In the genomic region with DNA sequence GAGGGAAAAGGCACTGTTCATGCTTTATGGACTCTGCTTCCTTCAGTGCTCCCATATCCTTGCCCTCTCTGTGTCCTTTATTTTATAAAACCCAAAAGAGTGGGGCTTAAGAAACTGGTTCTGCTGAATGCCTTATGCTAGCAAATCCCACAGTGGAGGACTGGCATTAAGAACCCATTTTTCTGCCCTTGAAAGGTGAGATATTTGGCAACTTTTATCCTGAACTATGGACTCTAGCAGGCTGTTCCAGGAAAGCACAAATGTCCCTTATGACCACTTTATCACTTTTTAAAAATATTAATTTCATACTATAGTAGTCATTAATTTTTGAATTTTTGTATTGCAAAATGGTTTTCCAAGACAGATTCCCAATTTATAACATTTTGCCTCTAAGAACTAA, we compare ENCODE assay signal across 27 cellular contexts.
"Had no signal": no experiment of that assay in that cellular context is flagged by ENCODE, and none has a peak within 500 bp of the region (broad histone marks: within the 10 kb centered on the region; RNA-seq: fewer than 3 reads in every experiment).

No MANE protein-coding gene starts in this region.

- H3K27me3 ChIP-seq: body of pancreas, dorsolateral prefrontal cortex had no signal

- H3K4me1 Mint-ChIP-seq: activated CD4-positive, alpha-beta T cell treated with anti-CD3 and anti-CD28 coated beads for 36 hours; activated CD4-positive, alpha-beta T cell treated with anti-CD3 and anti-CD28 coated beads, Interleukin-2, amount 10 ng/mL, durations not matched to agents 24 days and 14 days; activated CD8-positive, alpha-beta memory T cell treated with anti-CD3 and anti-CD28 coated beads, Interleukin-2, amount 10 ng/mL, durations not matched to agents 7 days and 5 days; activated naive CD4-positive, alpha-beta T cell treated with anti-CD3 and anti-CD28 coated beads, Interleukin-2, amount 10 ng/mL, durations not matched to agents 7 days and 5 days; activated naive CD8-positive, alpha-beta T cell treated with anti-CD3 and anti-CD28 coated beads, Interleukin-2, amount 10 ng/mL, durations not matched to agents 7 days and 5 days; endodermal cell had no signal

- H3K9me3 ChIP-seq: body of pancreas had no signal

- DNase-seq: activated CD4-positive, alpha-beta memory T cell treated with anti-CD3 and anti-CD28 coated beads for 36 hours; activated CD4-positive, alpha-beta T cell treated with anti-CD3 and anti-CD28 coated beads for 36 hours; activated CD4-positive, alpha-beta T cell treated with anti-CD3 and anti-CD28 coated beads, Interleukin-2, amount 10 ng/mL, durations not matched to agents 24 days and 14 days; activated CD4-positive, CD25-positive, alpha-beta regulatory T cell; activated CD4-positive, CD25-positive, alpha-beta regulatory T cell treated with anti-CD3 and anti-CD28 coated beads, Interleukin-2, amount 50 U/mL, for 72 hours; activated CD8-positive, alpha-beta memory T cell treated with anti-CD3 and anti-CD28 coated beads, Interleukin-2, amount 10 ng/mL, durations not matched to agents 7 days and 5 days; activated CD8-positive, alpha-beta memory T cell treated with anti-CD3 and anti-CD28 coated beads, Interleukin-2, amount 50 U/mL, for 4 hours; activated CD8-positive, alpha-beta T cell treated with anti-CD3 and anti-CD28 coated beads, Interleukin-2, amount 10 ng/mL, durations not matched to agents 7 days and 5 days; activated gamma-delta T cell; activated naive CD4-positive, alpha-beta T cell; activated naive CD4-positive, alpha-beta T cell treated with anti-CD3 and anti-CD28 coated beads, Interleukin-2, amount 10 ng/mL, durations not matched to agents 7 days and 5 days; activated naive CD8-positive, alpha-beta T cell treated with anti-CD3 and anti-CD28 coated beads, Interleukin-2, amount 10 ng/mL, durations not matched to agents 7 days and 5 days; activated T-cell treated with anti-CD3 and anti-CD28 coated beads, Interleukin-2, amount 50 U/mL, for 1 hour; activated T-cell treated with anti-CD3 and anti-CD28 coated beads, Interleukin-2, amount 50 U/mL, for 72 hours; amniotic stem cell; anterior cingulate cortex; body of pancreas; caudate nucleus; dorsolateral prefrontal cortex; effector memory CD4-positive, alpha-beta T cell; endodermal cell; foreskin fibroblast; T-helper 2 cell had no signal

- H3K4me3 ChIP-seq: body of pancreas, coronary artery, dorsolateral prefrontal cortex had no signal

- ATAC-seq: activated CD4-positive, alpha-beta T cell treated with anti-CD3 and anti-CD28 coated beads for 36 hours; activated CD8-positive, alpha-beta memory T cell treated with anti-CD3 and anti-CD28 coated beads, Interleukin-2, amount 10 ng/mL, durations not matched to agents 7 days and 5 days; activated CD8-positive, alpha-beta T cell treated with anti-CD3 and anti-CD28 coated beads, Interleukin-2, amount 10 ng/mL, durations not matched to agents 7 days and 5 days; activated naive CD4-positive, alpha-beta T cell treated with anti-CD3 and anti-CD28 coated beads, Interleukin-2, amount 50 U/mL, for 72 hours; activated T-cell treated with anti-CD3 and anti-CD28 coated beads, Interleukin-2, amount 50 U/mL, for 72 hours; body of pancreas; esophagus mucosa had no signal

- H3K4me1 ChIP-seq: body of pancreas had no signal

- H3K4me3 Mint-ChIP-seq: activated CD4-positive, alpha-beta memory T cell treated with anti-CD3 and anti-CD28 coated beads for 36 hours; activated CD4-positive, alpha-beta T cell treated with anti-CD3 and anti-CD28 coated beads for 36 hours; activated CD4-positive, alpha-beta T cell treated with anti-CD3 and anti-CD28 coated beads, Interleukin-2, amount 10 ng/mL, durations not matched to agents 24 days and 14 days; activated CD8-positive, alpha-beta memory T cell treated with anti-CD3 and anti-CD28 coated beads, Interleukin-2, amount 10 ng/mL, durations not matched to agents 7 days and 5 days; activated CD8-positive, alpha-beta T cell treated with anti-CD3 and anti-CD28 coated beads, Interleukin-2, amount 10 ng/mL, durations not matched to agents 7 days and 5 days; activated naive CD4-positive, alpha-beta T cell treated with anti-CD3 and anti-CD28 coated beads, Interleukin-2, amount 10 ng/mL, durations not matched to agents 7 days and 5 days; activated naive CD8-positive, alpha-beta T cell treated with anti-CD3 and anti-CD28 coated beads, Interleukin-2, amount 10 ng/mL, durations not matched to agents 7 days and 5 days; activated T-cell treated with anti-CD3 and anti-CD28 coated beads, Interleukin-2, amount 50 U/mL, for 72 hours; dendritic cell treated with granulocyte-macrophage colony-stimulating factor and Interleukin-4, amounts not matched to agents 40 ng/mL and 50 ng/mL, for 4 days; endodermal cell had no signal

- H3K9me3 Mint-ChIP-seq: activated naive CD4-positive, alpha-beta T cell treated with anti-CD3 and anti-CD28 coated beads, Interleukin-2, amount 10 ng/mL, durations not matched to agents 7 days and 5 days; endodermal cell had no signal

- H3K27me3 Mint-ChIP-seq: dendritic cell treated with granulocyte-macrophage colony-stimulating factor and Interleukin-4, amounts not matched to agents 40 ng/mL and 50 ng/mL, for 4 days had no signal

- H3K27ac Mint-ChIP-seq: activated CD4-positive, alpha-beta memory T cell treated with anti-CD3 and anti-CD28 coated beads for 36 hours; activated CD4-positive, alpha-beta T cell treated with anti-CD3 and anti-CD28 coated beads for 36 hours; activated CD4-positive, alpha-beta T cell treated with anti-CD3 and anti-CD28 coated beads, Interleukin-2, amount 10 ng/mL, durations not matched to agents 24 days and 14 days; activated CD8-positive, alpha-beta memory T cell treated with anti-CD3 and anti-CD28 coated beads, Interleukin-2, amount 10 ng/mL, durations not matched to agents 7 days and 5 days; activated CD8-positive, alpha-beta T cell treated with anti-CD3 and anti-CD28 coated beads, Interleukin-2, amount 10 ng/mL, durations not matched to agents 7 days and 5 days; activated naive CD4-positive, alpha-beta T cell treated with anti-CD3 and anti-CD28 coated beads, Interleukin-2, amount 10 ng/mL, durations not matched to agents 7 days and 5 days; activated naive CD4-positive, alpha-beta T cell treated with anti-CD3 and anti-CD28 coated beads, Interleukin-2, amount 50 U/mL, for 72 hours; activated naive CD8-positive, alpha-beta T cell treated with anti-CD3 and anti-CD28 coated beads, Interleukin-2, amount 10 ng/mL, durations not matched to agents 7 days and 5 days; activated T-cell treated with anti-CD3 and anti-CD28 coated beads, Interleukin-2, amount 50 U/mL, for 72 hours; dendritic cell treated with granulocyte-macrophage colony-stimulating factor and Interleukin-4, amounts not matched to agents 40 ng/mL and 50 ng/mL, for 4 days; endodermal cell had no signal

- H3K27ac ChIP-seq: body of pancreas, coronary artery, dorsolateral prefrontal cortex had no signal

- H3K36me3 Mint-ChIP-seq: activated CD4-positive, alpha-beta memory T cell treated with anti-CD3 and anti-CD28 coated beads for 36 hours; activated naive CD4-positive, alpha-beta T cell treated with anti-CD3 and anti-CD28 coated beads, Interleukin-2, amount 10 ng/mL, durations not matched to agents 7 days and 5 days; activated naive CD8-positive, alpha-beta T cell treated with anti-CD3 and anti-CD28 coated beads, Interleukin-2, amount 10 ng/mL, durations not matched to agents 7 days and 5 days had no signal
